In the genomic region with DNA sequence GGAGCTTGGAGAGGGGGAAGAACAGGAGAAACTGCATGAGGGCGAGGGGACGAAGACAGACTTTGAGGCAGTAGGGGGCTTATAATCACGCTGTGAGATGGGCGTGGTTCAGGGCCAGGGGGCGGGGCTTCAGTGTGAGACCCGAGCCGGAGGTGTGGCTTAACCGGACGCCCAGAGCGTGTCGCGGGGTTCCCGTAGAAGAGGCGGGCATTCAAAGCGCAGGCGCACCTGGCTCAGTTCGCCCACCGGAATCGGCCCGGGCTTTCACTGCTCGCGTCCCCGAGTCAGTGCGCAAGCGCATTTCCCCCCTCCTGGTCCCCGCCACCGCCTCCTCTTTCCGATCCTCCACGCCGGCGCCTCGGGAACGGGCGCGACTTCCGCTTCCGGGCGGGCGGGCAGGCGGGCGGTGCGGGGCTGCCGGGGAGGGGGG, we compare ENCODE assay signal across 1 cellular context.
TF ChIP-seq lines count a peak whose summit lies in the region.

No MANE protein-coding gene starts in this region.

TF ChIP-seq in SK-N-SH treated with all-trans-retinoic acid at 6 μM for 48 hours, 23 proteins besides CTCF, POLR2A, EP300 and RAD21 (continued from another document):
- no peak for TF ChIP-seq ZNF565 (CRISPR knock-in tag; conservative IDR thresholded peaks at IDR 0.05; ENCODE audit: low read depth)
- TF ChIP-seq BACH2 (CRISPR knock-in tag; IDR thresholded peaks at IDR 0.05; ENCODE audit: borderline replicate concordance) = no peak
